Comparison of ENCODE assay signal across 1 cellular context in the genomic region with DNA sequence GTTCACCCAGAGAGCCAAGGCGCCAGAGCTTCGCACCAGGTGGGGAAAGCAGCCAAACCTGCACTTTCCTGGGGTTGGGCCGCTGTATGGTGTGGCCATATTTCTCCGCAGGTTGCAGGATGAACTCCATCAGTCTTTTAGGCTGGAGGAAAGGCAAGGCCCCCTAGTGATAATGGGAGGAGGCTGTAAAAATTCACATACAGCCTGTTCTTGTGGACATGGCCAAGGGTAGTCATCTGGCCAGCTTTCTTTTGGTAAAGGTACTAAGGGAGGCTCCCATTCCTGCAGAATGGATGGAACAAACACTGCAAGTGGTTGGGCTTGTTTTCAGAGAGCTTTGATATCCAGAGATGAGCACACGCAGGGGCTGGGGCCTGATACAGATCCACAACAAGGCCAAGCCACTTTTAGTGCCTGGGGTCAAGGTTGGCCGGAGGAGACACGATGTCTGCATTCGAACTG.
TF ChIP-seq lines count a peak whose summit lies in the region.

No MANE protein-coding gene starts in this region.

TF ChIP-seq in HepG2, 621 proteins besides CTCF, POLR2A, EP300 and RAD21 (continued from another document and continues in another):
- TF ChIP-seq, protein P1, sequence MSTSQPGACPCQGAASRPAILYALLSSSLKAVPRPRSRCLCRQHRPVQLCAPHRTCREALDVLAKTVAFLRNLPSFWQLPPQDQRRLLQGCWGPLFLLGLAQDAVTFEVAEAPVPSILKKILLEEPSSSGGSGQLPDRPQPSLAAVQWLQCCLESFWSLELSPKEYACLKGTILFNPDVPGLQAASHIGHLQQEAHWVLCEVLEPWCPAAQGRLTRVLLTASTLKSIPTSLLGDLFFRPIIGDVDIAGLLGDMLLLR (CRISPR knock-in tag; IDR thresholded peaks at IDR 0.05): 0 out of 2 replicates have a peak, but pooled peaks have one; percentile 17
- TF ChIP-seq ZNF331 (CRISPR knock-in tag; IDR thresholded peaks at IDR 0.05) (no peak), ISL2 (CRISPR knock-in tag; IDR thresholded peaks at IDR 0.05) (peak; percentile 65; the same call in 1 of the 2 replicates), ZFX (CRISPR knock-in tag; IDR thresholded peaks at IDR 0.05; ENCODE audit: low read depth) (peak; percentile 50), CBX1 (IDR thresholded peaks at IDR 0.05; ENCODE audit: low read depth) (no peak), HDAC6 (IDR thresholded peaks at IDR 0.05; ENCODE audit: low read depth, low read length) (no peak), ZNF670 (CRISPR knock-in tag; IDR thresholded peaks at IDR 0.05; ENCODE audit: borderline replicate concordance) (no peak), MIXL1 (CRISPR knock-in tag; IDR thresholded peaks at IDR 0.05) (peak; percentile 15; the same call in 1 of the 2 replicates), KDM6A (CRISPR knock-in tag; IDR thresholded peaks at IDR 0.05; ENCODE audit: low read depth) (no peak), RBM39 (IDR thresholded peaks at IDR 0.05; ENCODE audit: low read depth, low read length, poor library complexity, severe bottlenecking) (no peak), CHCHD3 (CRISPR knock-in tag; IDR thresholded peaks at IDR 0.05) (no peak), ZNF180 (CRISPR knock-in tag; IDR thresholded peaks at IDR 0.05; ENCODE audit: borderline replicate concordance, low read depth) (no peak), POLR2G (IDR thresholded peaks at IDR 0.05; ENCODE audit: low read depth, low read length) (no peak), ZNF614 (CRISPR knock-in tag; IDR thresholded peaks at IDR 0.05; ENCODE audit: borderline replicate concordance) (no peak), SRY (CRISPR knock-in tag; IDR thresholded peaks at IDR 0.05) (no peak), HHEX (CRISPR knock-in tag; IDR thresholded peaks at IDR 0.05) (no peak), NR1H2 (CRISPR knock-in tag; IDR thresholded peaks at IDR 0.05; ENCODE audit: borderline replicate concordance, low read depth) (no peak), SRSF9 (IDR thresholded peaks at IDR 0.05; ENCODE audit: borderline replicate concordance, insufficient read depth, low read depth, low read length, poor library complexity, severe bottlenecking) (no peak), BHLHE40 (IDR thresholded peaks at IDR 0.05; ENCODE audit: low read length) (no peak), CEBPB (IDR thresholded peaks at IDR 0.05; ENCODE audit: borderline replicate concordance, low read depth, low read length) (no peak), HOXA5 (CRISPR knock-in tag; IDR thresholded peaks at IDR 0.05) (no peak), SMARCE1 (IDR thresholded peaks at IDR 0.05; ENCODE audit: borderline replicate concordance) (no peak), ZNF205 (CRISPR knock-in tag; IDR thresholded peaks at IDR 0.05) (no peak), KLF13 (CRISPR knock-in tag; IDR thresholded peaks at IDR 0.05) (no peak), ZNF776 (CRISPR knock-in tag; IDR thresholded peaks at IDR 0.05) (no peak), TCF7L2 (IDR thresholded peaks at IDR 0.05; ENCODE audit: low read depth, low read length) (no peak), MED13 (CRISPR knock-in tag; IDR thresholded peaks at IDR 0.05) (no peak), SETDB1 (CRISPR knock-in tag; IDR thresholded peaks at IDR 0.05; ENCODE audit: borderline replicate concordance) (no peak), ZNF782 (CRISPR knock-in tag; IDR thresholded peaks at IDR 0.05; ENCODE audit: borderline replicate concordance) (no peak), NR2C2 (CRISPR knock-in tag; IDR thresholded peaks at IDR 0.05; ENCODE audit: borderline replicate concordance) (peak; percentile 27; the same call in 1 of the 2 replicates), ZNF75D (CRISPR knock-in tag; IDR thresholded peaks at IDR 0.05; ENCODE audit: borderline replicate concordance) (no peak), NBN (conservative IDR thresholded peaks at IDR 0.05) (no peak), JUN (CRISPR knock-in tag; IDR thresholded peaks at IDR 0.05) (no peak)
- TF ChIP-seq, protein P2, sequence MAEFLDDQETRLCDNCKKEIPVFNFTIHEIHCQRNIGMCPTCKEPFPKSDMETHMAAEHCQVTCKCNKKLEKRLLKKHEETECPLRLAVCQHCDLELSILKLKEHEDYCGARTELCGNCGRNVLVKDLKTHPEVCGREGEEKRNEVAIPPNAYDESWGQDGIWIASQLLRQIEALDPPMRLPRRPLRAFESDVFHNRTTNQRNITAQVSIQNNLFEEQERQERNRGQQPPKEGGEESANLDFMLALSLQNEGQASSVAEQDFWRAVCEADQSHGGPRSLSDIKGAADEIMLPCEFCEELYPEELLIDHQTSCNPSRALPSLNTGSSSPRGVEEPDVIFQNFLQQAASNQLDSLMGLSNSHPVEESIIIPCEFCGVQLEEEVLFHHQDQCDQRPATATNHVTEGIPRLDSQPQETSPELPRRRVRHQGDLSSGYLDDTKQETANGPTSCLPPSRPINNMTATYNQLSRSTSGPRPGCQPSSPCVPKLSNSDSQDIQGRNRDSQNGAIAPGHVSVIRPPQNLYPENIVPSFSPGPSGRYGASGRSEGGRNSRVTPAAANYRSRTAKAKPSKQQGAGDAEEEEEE (CRISPR knock-in tag; IDR thresholded peaks at IDR 0.05; ENCODE audit: borderline replicate concordance): no peak
- TF ChIP-seq, protein P3, sequence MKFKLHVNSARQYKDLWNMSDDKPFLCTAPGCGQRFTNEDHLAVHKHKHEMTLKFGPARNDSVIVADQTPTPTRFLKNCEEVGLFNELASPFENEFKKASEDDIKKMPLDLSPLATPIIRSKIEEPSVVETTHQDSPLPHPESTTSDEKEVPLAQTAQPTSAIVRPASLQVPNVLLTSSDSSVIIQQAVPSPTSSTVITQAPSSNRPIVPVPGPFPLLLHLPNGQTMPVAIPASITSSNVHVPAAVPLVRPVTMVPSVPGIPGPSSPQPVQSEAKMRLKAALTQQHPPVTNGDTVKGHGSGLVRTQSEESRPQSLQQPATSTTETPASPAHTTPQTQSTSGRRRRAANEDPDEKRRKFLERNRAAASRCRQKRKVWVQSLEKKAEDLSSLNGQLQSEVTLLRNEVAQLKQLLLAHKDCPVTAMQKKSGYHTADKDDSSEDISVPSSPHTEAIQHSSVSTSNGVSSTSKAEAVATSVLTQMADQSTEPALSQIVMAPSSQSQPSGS (CRISPR knock-in tag; IDR thresholded peaks at IDR 0.05): no peak
- TF ChIP-seq, protein P4, sequence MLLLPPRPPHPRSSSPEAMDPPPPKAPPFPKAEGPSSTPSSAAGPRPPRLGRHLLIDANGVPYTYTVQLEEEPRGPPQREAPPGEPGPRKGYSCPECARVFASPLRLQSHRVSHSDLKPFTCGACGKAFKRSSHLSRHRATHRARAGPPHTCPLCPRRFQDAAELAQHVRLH (CRISPR knock-in tag; IDR thresholded peaks at IDR 0.05; ENCODE audit: borderline replicate concordance, low read depth): no peak
- TF ChIP-seq, protein P5, sequence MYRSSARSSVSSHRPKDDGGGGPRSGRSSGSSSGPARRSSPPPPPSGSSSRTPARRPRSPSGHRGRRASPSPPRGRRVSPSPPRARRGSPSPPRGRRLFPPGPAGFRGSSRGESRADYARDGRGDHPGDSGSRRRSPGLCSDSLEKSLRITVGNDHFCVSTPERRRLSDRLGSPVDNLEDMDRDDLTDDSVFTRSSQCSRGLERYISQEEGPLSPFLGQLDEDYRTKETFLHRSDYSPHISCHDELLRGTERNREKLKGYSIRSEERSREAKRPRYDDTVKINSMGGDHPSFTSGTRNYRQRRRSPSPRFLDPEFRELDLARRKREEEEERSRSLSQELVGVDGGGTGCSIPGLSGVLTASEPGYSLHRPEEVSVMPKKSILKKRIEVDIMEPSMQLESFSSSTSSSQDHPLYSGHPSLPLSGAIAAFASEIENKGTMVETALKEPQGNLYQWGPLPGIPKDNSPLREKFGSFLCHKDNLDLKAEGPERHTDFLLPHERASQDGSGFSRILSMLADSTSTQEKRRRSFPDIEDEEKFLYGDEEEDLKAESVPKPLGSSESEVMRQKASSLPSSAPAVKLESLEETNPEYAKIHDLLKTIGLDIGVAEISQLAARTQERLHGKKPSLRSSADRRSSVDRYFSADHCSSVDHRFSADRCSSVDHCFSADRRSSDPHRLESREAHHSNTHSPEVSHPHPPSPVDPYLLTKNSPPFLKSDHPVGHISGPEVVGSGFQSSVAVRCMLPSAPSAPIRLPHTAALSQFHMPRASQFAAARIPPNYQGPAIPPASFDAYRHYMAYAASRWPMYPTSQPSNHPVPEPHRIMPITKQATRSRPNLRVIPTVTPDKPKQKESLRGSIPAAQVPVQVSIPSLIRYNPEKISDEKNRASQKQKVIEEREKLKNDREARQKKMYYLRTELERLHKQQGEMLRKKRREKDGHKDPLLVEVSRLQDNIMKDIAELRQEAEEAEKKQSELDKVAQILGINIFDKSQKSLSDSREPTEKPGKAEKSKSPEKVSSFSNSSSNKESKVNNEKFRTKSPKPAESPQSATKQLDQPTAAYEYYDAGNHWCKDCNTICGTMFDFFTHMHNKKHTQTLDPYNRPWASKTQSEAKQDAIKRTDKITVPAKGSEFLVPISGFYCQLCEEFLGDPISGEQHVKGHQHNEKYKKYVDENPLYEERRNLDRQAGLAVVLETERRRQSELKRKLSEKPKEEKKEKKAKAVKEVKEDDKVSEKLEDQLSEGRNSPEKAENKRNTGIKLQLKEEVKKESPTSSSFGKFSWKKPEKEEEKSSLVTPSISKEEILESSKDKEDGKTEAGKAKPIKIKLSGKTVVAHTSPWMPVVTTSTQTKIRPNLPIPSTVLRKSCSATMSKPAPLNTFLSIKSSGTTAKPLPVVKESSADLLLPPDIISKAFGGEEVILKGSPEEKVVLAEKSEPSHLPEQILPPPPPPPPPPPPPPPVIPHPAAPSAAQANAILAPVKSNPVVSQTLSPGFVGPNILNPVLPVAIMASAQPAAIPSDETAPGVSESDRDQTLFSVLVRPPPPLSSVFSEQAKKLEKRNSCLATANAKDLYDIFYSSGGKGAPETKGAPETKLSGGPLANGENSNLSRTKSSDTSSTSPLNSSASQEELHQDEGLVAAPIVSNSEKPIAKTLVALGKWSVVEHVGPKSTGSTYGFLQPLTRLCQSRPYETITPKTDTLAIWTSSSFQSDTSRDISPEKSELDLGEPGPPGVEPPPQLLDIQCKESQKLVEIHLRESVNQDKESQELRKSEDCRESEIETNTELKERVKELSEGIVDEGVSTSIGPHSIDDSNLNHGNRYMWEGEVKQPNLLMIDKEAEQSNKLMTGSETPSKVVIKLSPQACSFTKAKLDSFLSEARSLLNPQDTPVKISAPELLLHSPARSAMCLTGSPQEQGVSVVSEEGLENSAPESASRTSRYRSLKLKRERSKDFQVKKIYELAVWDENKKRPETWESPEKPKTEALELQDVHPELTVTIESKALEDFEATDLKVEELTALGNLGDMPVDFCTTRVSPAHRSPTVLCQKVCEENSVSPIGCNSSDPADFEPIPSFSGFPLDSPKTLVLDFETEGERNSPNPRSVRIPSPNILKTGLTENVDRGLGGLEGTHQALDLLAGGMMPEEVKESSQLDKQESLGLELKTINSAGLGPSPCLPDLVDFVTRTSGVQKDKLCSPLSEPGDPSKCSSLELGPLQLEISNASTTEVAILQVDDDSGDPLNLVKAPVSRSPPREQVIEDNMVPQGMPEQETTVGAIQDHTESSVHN (CRISPR knock-in tag; IDR thresholded peaks at IDR 0.05): no peak
- TF ChIP-seq, protein P6, sequence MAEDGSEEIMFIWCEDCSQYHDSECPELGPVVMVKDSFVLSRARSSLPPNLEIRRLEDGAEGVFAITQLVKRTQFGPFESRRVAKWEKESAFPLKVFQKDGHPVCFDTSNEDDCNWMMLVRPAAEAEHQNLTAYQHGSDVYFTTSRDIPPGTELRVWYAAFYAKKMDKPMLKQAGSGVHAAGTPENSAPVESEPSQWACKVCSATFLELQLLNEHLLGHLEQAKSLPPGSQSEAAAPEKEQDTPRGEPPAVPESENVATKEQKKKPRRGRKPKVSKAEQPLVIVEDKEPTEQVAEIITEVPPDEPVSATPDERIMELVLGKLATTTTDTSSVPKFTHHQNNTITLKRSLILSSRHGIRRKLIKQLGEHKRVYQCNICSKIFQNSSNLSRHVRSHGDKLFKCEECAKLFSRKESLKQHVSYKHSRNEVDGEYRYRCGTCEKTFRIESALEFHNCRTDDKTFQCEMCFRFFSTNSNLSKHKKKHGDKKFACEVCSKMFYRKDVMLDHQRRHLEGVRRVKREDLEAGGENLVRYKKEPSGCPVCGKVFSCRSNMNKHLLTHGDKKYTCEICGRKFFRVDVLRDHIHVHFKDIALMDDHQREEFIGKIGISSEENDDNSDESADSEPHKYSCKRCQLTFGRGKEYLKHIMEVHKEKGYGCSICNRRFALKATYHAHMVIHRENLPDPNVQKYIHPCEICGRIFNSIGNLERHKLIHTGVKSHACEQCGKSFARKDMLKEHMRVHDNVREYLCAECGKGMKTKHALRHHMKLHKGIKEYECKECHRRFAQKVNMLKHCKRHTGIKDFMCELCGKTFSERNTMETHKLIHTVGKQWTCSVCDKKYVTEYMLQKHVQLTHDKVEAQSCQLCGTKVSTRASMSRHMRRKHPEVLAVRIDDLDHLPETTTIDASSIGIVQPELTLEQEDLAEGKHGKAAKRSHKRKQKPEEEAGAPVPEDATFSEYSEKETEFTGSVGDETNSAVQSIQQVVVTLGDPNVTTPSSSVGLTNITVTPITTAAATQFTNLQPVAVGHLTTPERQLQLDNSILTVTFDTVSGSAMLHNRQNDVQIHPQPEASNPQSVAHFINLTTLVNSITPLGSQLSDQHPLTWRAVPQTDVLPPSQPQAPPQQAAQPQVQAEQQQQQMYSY (CRISPR knock-in tag; IDR thresholded peaks at IDR 0.05): peak; percentile 84; the same call in 1 of the 2 replicates
- TF ChIP-seq, protein P7, sequence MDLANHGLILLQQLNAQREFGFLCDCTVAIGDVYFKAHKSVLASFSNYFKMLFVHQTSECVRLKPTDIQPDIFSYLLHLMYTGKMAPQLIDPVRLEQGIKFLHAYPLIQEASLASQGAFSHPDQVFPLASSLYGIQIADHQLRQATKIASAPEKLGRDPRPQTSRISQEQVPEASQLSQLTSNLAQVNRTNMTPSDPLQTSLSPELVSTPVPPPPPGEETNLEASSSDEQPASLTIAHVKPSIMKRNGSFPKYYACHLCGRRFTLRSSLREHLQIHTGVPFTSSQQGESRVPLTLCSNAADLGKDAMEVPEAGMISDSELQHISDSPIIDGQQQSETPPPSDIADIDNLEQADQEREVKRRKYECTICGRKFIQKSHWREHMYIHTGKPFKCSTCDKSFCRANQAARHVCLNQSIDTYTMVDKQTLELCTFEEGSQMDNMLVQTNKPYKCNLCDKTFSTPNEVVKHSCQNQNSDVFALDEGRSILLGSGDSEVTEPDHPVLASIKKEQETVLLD (CRISPR knock-in tag; IDR thresholded peaks at IDR 0.05; ENCODE audit: low read depth): no peak
